Comparison of ENCODE assay signal across 26 cellular contexts in genomic region chr6:56845027-56845426, GRCh38.
DNase-seq lines count a peak whose midpoint lies in the region; ATAC-seq, FAIRE-seq and TF ChIP-seq lines count a peak whose summit lies in the region.
"Had no signal": no experiment of that assay in that cellular context is flagged by ENCODE, and none has a peak within 500 bp of the region (broad histone marks: within the 10 kb centered on the region; RNA-seq: fewer than 3 reads in every experiment).

No MANE protein-coding gene starts in this region.

- H3K4me1 Mint-ChIP-seq in astrocyte (ENCODE audit: low read depth, unreplicated experiment) = peaks cover 23% of the 10 kb centered on the region

- no peaks in the 10 kb centered on the region for H3K9me3 Mint-ChIP-seq in astrocyte (ENCODE audit: unreplicated experiment)
- H3K9me3 Mint-ChIP-seq: activated naive CD8-positive, alpha-beta T cell treated with anti-CD3 and anti-CD28 coated beads for 36 hours; activated T-helper 2 cell treated with anti-CD3 and anti-CD28 coated beads, Interferon-gamma antibody, Interleukin-2, Interleukin-4, amounts not matched to agents 10 μg/mL and 5 μg/mL and 100 μg/mL, durations not matched to agents 14 hours and 24 hours and 36 hours; stimulated activated effector memory CD8-positive, alpha-beta T cell treated with anti-CD3 and anti-CD28 coated beads, Interleukin-12 subunit alpha, Interleukin-12 subunit beta, amount 100 ng/mL, for 72 hours; WTC11 had no signal

- H3K18ac ChIP-seq in mesenchymal stem cell (ENCODE audit: low read depth in 1 of 2, low read length in 2 of 2) = no peak overlapping the region

- H3K4me2 ChIP-seq in astrocyte (ENCODE audit: low read length) (no peak overlapping the region), mesenchymal stem cell (ENCODE audit: low read length, poor library complexity, severe bottlenecking) (no peak overlapping the region)

- H3K4me3 ChIP-seq in astrocyte (ENCODE audit: insufficient read depth, low read depth, low read length) (no peak overlapping the region), mesenchymal stem cell (ENCODE audit: insufficient read depth in 1 of 2, low read depth in 1 of 2, low read length in 2 of 2) (no peak overlapping the region), skeletal muscle tissue (ENCODE audit: low read length in 3 of 3) (no peak overlapping the region)

- H3K4me3 Mint-ChIP-seq in astrocyte (ENCODE audit: unreplicated experiment) = peak overlapping the region; percentile 84
- H3K4me3 Mint-ChIP-seq: stimulated activated effector memory CD8-positive, alpha-beta T cell treated with anti-CD3 and anti-CD28 coated beads, Interleukin-12 subunit alpha, Interleukin-12 subunit beta, amount 100 ng/mL, for 72 hours had no signal

- H3K9me3 ChIP-seq in astrocyte (ENCODE audit: insufficient read depth, low read depth, low read length) = no peaks in the 10 kb centered on the region
- H3K9me3 ChIP-seq in mesenchymal stem cell (ENCODE audit: control insufficient read depth, low read length) = no peaks in the 10 kb centered on the region
- H3K9me3 ChIP-seq in skeletal muscle tissue (ENCODE audit: control insufficient read depth in 3 of 3, low read length in 3 of 3) = no peaks in the 10 kb centered on the region
- H3K9me3 ChIP-seq: Caco-2 had no signal

- no peak overlapping the region for H4K8ac ChIP-seq in mesenchymal stem cell (ENCODE audit: low read length)

- H3K27me3 ChIP-seq in astrocyte (ENCODE audit: insufficient read depth, low read length) (no peaks in the 10 kb centered on the region), mesenchymal stem cell (ENCODE audit: control insufficient read depth in 1 of 2, insufficient read depth in 1 of 2, low read length in 2 of 2) (no peaks in the 10 kb centered on the region), skeletal muscle tissue (ENCODE audit: control insufficient read depth in 3 of 3, insufficient read depth in 3 of 3, low read length in 3 of 3) (no peaks in the 10 kb centered on the region)

- no peak overlapping the region for H3K27ac ChIP-seq in astrocyte (ENCODE audit: low read depth, low read length)
- H3K27ac ChIP-seq in mesenchymal stem cell (ENCODE audit: low read length, poor library complexity, severe bottlenecking) = peak overlapping the region; percentile 1
- peak overlapping the region; percentile 96 for H3K27ac ChIP-seq in skeletal muscle tissue (ENCODE audit: low read depth, low read length)
- H3K27ac ChIP-seq: HL-60 had no signal

- ATAC-seq in GM18907 (IDR thresholded peaks at IDR 0.05; ENCODE audit: unreplicated experiment) = no peak
- ATAC-seq: esophagus mucosa; stimulated activated effector memory CD8-positive, alpha-beta T cell treated with anti-CD3 and anti-CD28 coated beads, Interleukin-12 subunit alpha, Interleukin-12 subunit beta, amount 100 ng/mL, for 72 hours had no signal

- no peak overlapping the region for H4K91ac ChIP-seq in mesenchymal stem cell (ENCODE audit: low read length)

- H3K4me1 ChIP-seq in astrocyte (ENCODE audit: insufficient read depth, low read length) (peaks cover 16% of the 10 kb centered on the region), mesenchymal stem cell (ENCODE audit: control insufficient read depth, insufficient read depth, low read depth, low read length) (peaks cover 15% of the 10 kb centered on the region), skeletal muscle tissue (ENCODE audit: control insufficient read depth in 3 of 3, insufficient read depth in 3 of 3, low read length in 3 of 3) (peaks cover 5 to 15% (median 8%) of the 10 kb centered on the region in 3 donors)

- FAIRE-seq in GM19239 (lab: Jason Lieb, UNC) (peak; percentile 59), astrocyte (lab: Jason Lieb, UNC) (no peak)

- H3K9ac ChIP-seq in astrocyte (ENCODE audit: low read length) (no peak overlapping the region), mesenchymal stem cell (ENCODE audit: low read length) (no peak overlapping the region), skeletal muscle tissue (ENCODE audit: low read depth in 1 of 3, low read length in 3 of 3) (no peak overlapping the region)

- whole genome bisulfite sequencing in mesenchymal stem cell = 78% methylated on average over 2 of the region's 3 CpGs

- no peak for TF ChIP-seq CTCF in astrocyte (IDR thresholded peaks at IDR 0.05; ENCODE audit: insufficient read depth, low read depth, low read length)

- peaks cover 2% of the 10 kb centered on the region for H3K36me3 Mint-ChIP-seq in astrocyte (ENCODE audit: low read depth, unreplicated experiment)
- H3K36me3 Mint-ChIP-seq: activated naive CD8-positive, alpha-beta T cell treated with anti-CD3 and anti-CD28 coated beads for 36 hours; stimulated activated effector memory CD8-positive, alpha-beta T cell treated with anti-CD3 and anti-CD28 coated beads, Interleukin-12 subunit alpha, Interleukin-12 subunit beta, amount 100 ng/mL, for 72 hours had no signal

- H3K14ac ChIP-seq in mesenchymal stem cell (ENCODE audit: low read length in 2 of 2) = no peak overlapping the region

- H3K79me2 ChIP-seq in astrocyte (ENCODE audit: insufficient read depth, low read length) = peaks cover 94% of the 10 kb centered on the region

- H3K36me3 ChIP-seq in astrocyte (ENCODE audit: insufficient read depth, low read length) = no peaks in the 10 kb centered on the region
- H3K36me3 ChIP-seq in mesenchymal stem cell (ENCODE audit: control insufficient read depth in 1 of 2, insufficient read depth in 2 of 2, low read depth in 1 of 2, low read length in 2 of 2) = peaks cover 6 to 14% of the 10 kb centered on the region in 2 experiments
- no peaks in the 10 kb centered on the region for H3K36me3 ChIP-seq in skeletal muscle tissue (ENCODE audit: control insufficient read depth in 3 of 3, insufficient read depth in 3 of 3, low read length in 3 of 3)

- H3K79me1 ChIP-seq in mesenchymal stem cell (replicated peaks; ENCODE audit: low read length, poor library complexity, severe bottlenecking) = no peaks in the 10 kb centered on the region

- peaks cover 36% of the 10 kb centered on the region for H4K20me1 ChIP-seq in astrocyte (ENCODE audit: insufficient read depth, low read length)

- no peak overlapping the region for H2AK5ac ChIP-seq in mesenchymal stem cell (ENCODE audit: low read length, severe bottlenecking)

- no peaks in the 10 kb centered on the region for H3K27me3 Mint-ChIP-seq in astrocyte (ENCODE audit: low read depth, unreplicated experiment)

- no peak overlapping the region for H2BK5ac ChIP-seq in mesenchymal stem cell (ENCODE audit: low read depth, low read length, poor library complexity, severe bottlenecking)

- no peak overlapping the region for H2BK12ac ChIP-seq in mesenchymal stem cell (ENCODE audit: low read length in 2 of 2)

- no peak overlapping the region for H2BK15ac ChIP-seq in mesenchymal stem cell (ENCODE audit: low read depth, poor library complexity, severe bottlenecking)

- no peak overlapping the region for H2AFZ ChIP-seq in astrocyte (ENCODE audit: low read depth, low read length)
- no peak overlapping the region for H2AFZ ChIP-seq in mesenchymal stem cell (ENCODE audit: low read depth, low read length)

- DNase-seq in GM19239 (ENCODE audit: insufficient read length, low spot score) = no peak
- DNase-seq in astrocyte (ENCODE audit: low read depth) = no peak
- no peak for DNase-seq in mesenchymal stem cell
- DNase-seq in LoVo (ENCODE audit: low spot score) = no peak
- DNase-seq in NCI-H2196 treated with DMSO at 0.1 percent for 48 hours (lab: John Stamatoyannopoulos, UW; ENCODE audit: unreplicated experiment) = no peak
- DNase-seq: activated CD4-positive, alpha-beta T cell treated with anti-CD3 and anti-CD28 coated beads, Interleukin-2, amount 50 U/mL, for 48 hours; activated naive CD8-positive, alpha-beta T cell treated with anti-CD3 and anti-CD28 coated beads for 36 hours; C1 segment of cervical spinal cord; Caco-2; DMS79 treated with DMSO at 0.1 percent for 48 hours; effector memory CD4-positive, alpha-beta T cell; foreskin melanocyte; hippocampal formation; Kasumi-1; NCI-H187; NCI-H748 treated with DMSO at 0.1 percent for 48 hours; stimulated activated CD4-positive, alpha-beta T cell treated with anti-CD3 and anti-CD28 coated beads, Interleukin-2, amount 100 ng/mL, for 48 hours; substantia nigra; T-helper 9 cell had no signal

- no peak overlapping the region for H3K27ac Mint-ChIP-seq in astrocyte (ENCODE audit: unreplicated experiment)
- H3K27ac Mint-ChIP-seq: activated naive CD8-positive, alpha-beta T cell treated with anti-CD3 and anti-CD28 coated beads for 36 hours; activated T-helper 2 cell treated with anti-CD3 and anti-CD28 coated beads, Interferon-gamma antibody, Interleukin-2, Interleukin-4, amounts not matched to agents 10 μg/mL and 5 μg/mL and 100 μg/mL, durations not matched to agents 14 hours and 24 hours and 36 hours; stimulated activated effector memory CD8-positive, alpha-beta T cell treated with anti-CD3 and anti-CD28 coated beads, Interleukin-12 subunit alpha, Interleukin-12 subunit beta, amount 100 ng/mL, for 72 hours; WTC11 had no signal

- no peak overlapping the region for H3K23ac ChIP-seq in mesenchymal stem cell (ENCODE audit: low read length in 2 of 2)

- H3K4ac ChIP-seq in mesenchymal stem cell (ENCODE audit: low read depth in 1 of 2, low read length in 2 of 2) = no peak overlapping the region

- no peak overlapping the region for H2BK120ac ChIP-seq in mesenchymal stem cell (ENCODE audit: low read depth, low read length)
